Comparison of ENCODE assay signal across 8 cellular contexts in genomic region chrX:154096140-154097002, GRCh38. TPM values are rescaled to one million over a fixed set of nuclear protein-coding genes. Genes with fewer than 3 reads are reported as not detected.
A peak's percentile ranks its signal among the peaks of the same experiment; 100 is the strongest.
DNase-seq lines count a peak whose midpoint lies in the region; ATAC-seq and TF ChIP-seq lines count a peak whose summit lies in the region.

No MANE protein-coding gene starts in this region.

- peak overlapping the region; percentile 87 for H3K27ac ChIP-seq in CD8-positive, alpha-beta memory T cell (ENCODE audit: low read depth, low read length)
- peak overlapping the region; percentile 91 for H3K27ac ChIP-seq in psoas muscle

- no peaks in the 10 kb centered on the region for H3K9me3 Mint-ChIP-seq in CD8-positive, alpha-beta memory T cell
- no peaks in the 10 kb centered on the region for H3K9me3 Mint-ChIP-seq in activated naive CD4-positive, alpha-beta T cell treated with anti-CD3 and anti-CD28 coated beads, Interleukin-2, amount 50 U/mL, for 24 hours

- POLR2A ChIA-PET in CD8-positive, alpha-beta memory T cell (lab: Charles Lee): interaction anchor here (0.5 to 1.0 kb wide), 2 partner anchors 13 to 76 kb away, joined by 3 to 7 read pairs; partner anchors contain the start of gene IRAK1

- 5 to 48% (median 8%) methylated on average over 27 to 31 of the region's 31 CpGs for WGBS in psoas muscle, 3 donors

- peak overlapping the region; percentile 88 to 99 (median 97) for H3K27ac Mint-ChIP-seq in CD8-positive, alpha-beta memory T cell
- H3K27ac Mint-ChIP-seq in activated naive CD4-positive, alpha-beta T cell treated with anti-CD3 and anti-CD28 coated beads, Interleukin-2, amount 50 U/mL, for 24 hours: peak overlapping the region; percentile 96

- peak overlapping the region; percentile 92 to 98 (median 96) for H3K4me3 Mint-ChIP-seq in CD8-positive, alpha-beta memory T cell
- peak overlapping the region; percentile 92 for H3K4me3 Mint-ChIP-seq in activated naive CD4-positive, alpha-beta T cell treated with anti-CD3 and anti-CD28 coated beads, Interleukin-2, amount 50 U/mL, for 24 hours

- ATAC-seq in Right ventricle myocardium superior (ENCODE audit: poor library complexity) (peak; percentile 44), psoas muscle (peak in 1 of 4 donors; percentile 22), GM19351 (IDR thresholded peaks at IDR 0.05; ENCODE audit: unreplicated experiment) (no peak), GM21825 (IDR thresholded peaks at IDR 0.05; ENCODE audit: unreplicated experiment) (no peak)

- DNase-seq in CD8-positive, alpha-beta memory T cell: peak in 1 of 5 donors; percentile 10
- no peak for DNase-seq in Jurkat, Clone E6-1 (ENCODE audit: low read depth, low spot score)
- DNase-seq in Right ventricle myocardium superior: peak; percentile 47
- DNase-seq in psoas muscle: peak in 1 of 2 donors; percentile 19
- no peak for DNase-seq in NCI-H446 treated with DMSO at 0.1 percent for 48 hours (lab: John Stamatoyannopoulos, UW)

- H3K9me3 ChIP-seq in CD8-positive, alpha-beta memory T cell (ENCODE audit: low read length): no peaks in the 10 kb centered on the region
- H3K9me3 ChIP-seq in psoas muscle: no peaks in the 10 kb centered on the region

- H3K27me3 Mint-ChIP-seq in CD8-positive, alpha-beta memory T cell: peaks cover 5 to 18% of the 10 kb centered on the region in 2 donors
- H3K27me3 Mint-ChIP-seq in activated naive CD4-positive, alpha-beta T cell treated with anti-CD3 and anti-CD28 coated beads, Interleukin-2, amount 50 U/mL, for 24 hours: no peaks in the 10 kb centered on the region

- CTCF ChIA-PET in CD8-positive, alpha-beta memory T cell (lab: Charles Lee): interaction anchor here (0.7 to 1.6 kb wide), 3 partner anchors 32 to 41 kb away, joined by 3 to 4 read pairs (median 4); no protein-coding TSS in a partner anchor

- no peaks in the 10 kb centered on the region for H3K27me3 ChIP-seq in CD8-positive, alpha-beta memory T cell (ENCODE audit: insufficient read depth, low read length, poor library complexity, severe bottlenecking)
- H3K27me3 ChIP-seq in psoas muscle (ENCODE audit: insufficient read depth in 3 of 3, low read length in 2 of 3): peaks cover 0 to 14% (median 0%) of the 10 kb centered on the region in 3 donors

- intact Hi-C loops in Right ventricle myocardium superior (cut with DNase I): loop anchor here (10.0 kb wide), 1 partner anchor 52 kb away; no protein-coding TSS in a partner anchor
- intact Hi-C loops in psoas muscle (cut with DNase I): loop anchor here in 1 of 2 donors (5.0 kb wide), 1 partner anchor 39 kb away; no protein-coding TSS in a partner anchor

- H3K4me3 ChIP-seq in CD8-positive, alpha-beta memory T cell (ENCODE audit: low read length): peak overlapping the region; percentile 86
- H3K4me3 ChIP-seq in Jurkat, Clone E6-1 (ENCODE audit: low read length): peak overlapping the region; percentile 70
- peak overlapping the region; percentile 74 for H3K4me3 ChIP-seq in psoas muscle

- H3K4me1 ChIP-seq in CD8-positive, alpha-beta memory T cell (ENCODE audit: insufficient read depth, low read length): peaks cover 44% of the 10 kb centered on the region
- H3K4me1 ChIP-seq in psoas muscle: peaks cover 14% of the 10 kb centered on the region

- no peak for TF ChIP-seq CTCF in psoas muscle (IDR thresholded peaks at IDR 0.05)

- H3K36me3 ChIP-seq in CD8-positive, alpha-beta memory T cell (ENCODE audit: insufficient read depth, low read length): peaks cover 3% of the 10 kb centered on the region
- H3K36me3 ChIP-seq in psoas muscle (ENCODE audit: insufficient read depth in 1 of 2, low read depth in 1 of 2): no peaks in the 10 kb centered on the region

- peaks cover 41 to 59% (median 58%) of the 10 kb centered on the region in 3 donors for H3K4me1 Mint-ChIP-seq in CD8-positive, alpha-beta memory T cell
- peaks cover 59% of the 10 kb centered on the region for H3K4me1 Mint-ChIP-seq in activated naive CD4-positive, alpha-beta T cell treated with anti-CD3 and anti-CD28 coated beads, Interleukin-2, amount 50 U/mL, for 24 hours

- H3K36me3 Mint-ChIP-seq in CD8-positive, alpha-beta memory T cell: peaks cover 0 to 25% (median 0%) of the 10 kb centered on the region in 3 donors
- peaks cover 4% of the 10 kb centered on the region for H3K36me3 Mint-ChIP-seq in activated naive CD4-positive, alpha-beta T cell treated with anti-CD3 and anti-CD28 coated beads, Interleukin-2, amount 50 U/mL, for 24 hours

RNA-seq across cellular contexts. Expression of gene MECP2, which starts 1.1 kb away (rescaled TPM):
- 100 to 1,000 TPM in 1 of 2 experiments, 10 to 100 TPM in 1; 49.5 to 120 TPM for total RNA-seq in CD8-positive, alpha-beta memory T cell
- 24.3 TPM for polyA plus RNA-seq in CD8-positive, alpha-beta memory T cell
- polyA plus RNA-seq in Jurkat, Clone E6-1 (2012; ENCODE audit: insufficient read depth, insufficient read length): 34.2 TPM
- total RNA-seq in Right ventricle myocardium superior (30.5 TPM), psoas muscle (10 to 100 TPM; 27.6 to 46.9 (median 33.9) TPM)
- 10 to 100 TPM; 33.5 to 54.4 (median 35.5) TPM for polyA plus RNA-seq in psoas muscle

RNA-seq across cellular contexts. Expression of gene OPN1LW, which starts 47.7 kb away (rescaled TPM):
- total RNA-seq in CD8-positive, alpha-beta memory T cell: not detected
- not detected for polyA plus RNA-seq in CD8-positive, alpha-beta memory T cell
- not detected for polyA plus RNA-seq in Jurkat, Clone E6-1 (2012; ENCODE audit: insufficient read depth, insufficient read length)
- total RNA-seq in Right ventricle myocardium superior (not detected), psoas muscle (not detected)
- under 1 TPM in 1 of 3 donors, not detected in 2; 0.13 TPM for polyA plus RNA-seq in psoas muscle
